11 cellular contexts compared by ENCODE assay signal in the genomic region with DNA sequence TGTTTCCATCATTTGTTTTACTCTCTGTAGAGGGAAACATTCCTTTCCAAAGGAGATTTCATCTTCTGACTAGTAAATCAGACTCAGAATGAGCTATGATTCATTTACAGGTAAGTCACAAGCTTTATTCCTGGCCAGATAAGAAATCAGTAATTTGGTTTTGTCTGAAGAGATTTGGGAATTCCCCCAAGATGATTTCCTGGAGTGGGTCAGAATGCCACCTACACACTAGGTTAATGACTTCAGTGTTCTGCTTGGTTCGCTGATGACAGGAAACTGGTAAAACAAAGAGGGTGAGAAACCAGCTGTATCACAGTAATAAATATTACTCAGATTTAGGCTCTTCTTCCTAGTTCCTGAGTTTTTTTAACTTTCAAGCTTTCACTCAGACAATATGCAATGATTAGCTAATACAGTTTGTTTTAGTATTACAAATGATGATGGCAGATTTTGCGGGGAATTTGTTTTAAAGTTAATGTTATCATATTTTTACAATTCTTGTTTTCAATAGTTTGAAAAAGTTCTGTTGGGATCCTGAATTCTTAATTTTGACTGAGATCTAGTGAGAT.
DNase-seq lines count a peak whose midpoint lies in the region; ATAC-seq lines count a peak whose summit lies in the region.
"Had no signal": no experiment of that assay in that cellular context is flagged by ENCODE, and none has a peak within 500 bp of the region (broad histone marks: within the 10 kb centered on the region; RNA-seq: fewer than 3 reads in every experiment).

No MANE protein-coding gene starts in this region.

- DNase-seq in kidney glomerular epithelial cell (lab: John Stamatoyannopoulos, UW) = peak; percentile 88
- no peak for DNase-seq in DMS 273 treated with DMSO at 0.1 percent for 48 hours (lab: John Stamatoyannopoulos, UW)
- DNase-seq in amygdala (lab: John Stamatoyannopoulos, UW) = no peak
- no peak for DNase-seq in NCI-H2029 (lab: John Stamatoyannopoulos, UW)
- no peak for DNase-seq in superior temporal gyrus (ENCODE audit: extremely low spot score)
- DNase-seq: adrenal gland, glutamatergic neuron, retina had no signal

- ATAC-seq in GM18861 (IDR thresholded peaks at IDR 0.05; ENCODE audit: unreplicated experiment) = peak; percentile 99
- ATAC-seq in GM21576 (IDR thresholded peaks at IDR 0.05; ENCODE audit: unreplicated experiment) = peak; percentile 96
- ATAC-seq in HG03442 (IDR thresholded peaks at IDR 0.05; ENCODE audit: unreplicated experiment) = peak; percentile 99
